14 cellular contexts compared by ENCODE assay signal in genomic region chr14:77882631-77883030, GRCh38.
A peak's percentile ranks its signal among the peaks of the same experiment; 100 is the strongest.
DNase-seq lines count a peak whose midpoint lies in the region; ATAC-seq and TF ChIP-seq lines count a peak whose summit lies in the region.
"Had no signal": no experiment of that assay in that cellular context is flagged by ENCODE, and none has a peak within 500 bp of the region (broad histone marks: within the 10 kb centered on the region; RNA-seq: fewer than 3 reads in every experiment).

No MANE protein-coding gene starts in this region.

- H3K27me3 ChIP-seq in stomach smooth muscle (ENCODE audit: control insufficient read depth in 1 of 2, insufficient read depth in 2 of 2, low read length in 2 of 2) (no peaks in the 10 kb centered on the region), WERI-Rb-1 (ENCODE audit: insufficient read depth, low read depth, severe bottlenecking) (no peaks in the 10 kb centered on the region)

- H3K4me3 Mint-ChIP-seq in brain: peak overlapping the region in 3 of 5 experiments; percentile 20 to 43 (median 34)
- H3K4me3 Mint-ChIP-seq: activated CD4-positive, alpha-beta memory T cell treated with anti-CD3 and anti-CD28 coated beads for 36 hours; activated naive CD4-positive, alpha-beta T cell treated with anti-CD3 and anti-CD28 coated beads, Interleukin-2, amount 50 U/mL, for 24 hours; stimulated activated naive CD8-positive, alpha-beta T cell treated with anti-CD3 and anti-CD28 coated beads, Interleukin-15, Interleukin-2, amounts not matched to agents 100 ng/mL and 50 ng/mL, for 24 hours; T-helper 17 cell had no signal

- peaks cover 0 to 4% (median under 1%) of the 10 kb centered on the region in 5 experiments for H3K9me3 Mint-ChIP-seq in brain
- H3K9me3 Mint-ChIP-seq: activated CD4-positive, alpha-beta memory T cell treated with anti-CD3 and anti-CD28 coated beads for 36 hours had no signal

- H3K27ac Mint-ChIP-seq in brain: peak overlapping the region; percentile 74 to 96 (median 84)
- H3K27ac Mint-ChIP-seq: activated CD4-positive, alpha-beta memory T cell treated with anti-CD3 and anti-CD28 coated beads for 36 hours; activated naive CD4-positive, alpha-beta T cell treated with anti-CD3 and anti-CD28 coated beads, Interleukin-2, amount 50 U/mL, for 24 hours; stimulated activated naive CD8-positive, alpha-beta T cell treated with anti-CD3 and anti-CD28 coated beads, Interleukin-15, Interleukin-2, amounts not matched to agents 100 ng/mL and 50 ng/mL, for 24 hours; T-helper 17 cell had no signal

- no peak for TF ChIP-seq CTCF in brain (conservative IDR thresholded peaks at IDR 0.05)
- TF ChIP-seq CTCF in WERI-Rb-1 (IDR thresholded peaks at IDR 0.05; ENCODE audit: low read depth, low read length): no peak

- H3K9ac ChIP-seq in stomach smooth muscle (ENCODE audit: low read length in 2 of 2): no peak overlapping the region
- H3K9ac ChIP-seq: parathyroid adenoma had no signal

- no peaks in the 10 kb centered on the region for H3K27me3 Mint-ChIP-seq in brain
- H3K27me3 Mint-ChIP-seq: activated CD4-positive, alpha-beta memory T cell treated with anti-CD3 and anti-CD28 coated beads for 36 hours; activated naive CD4-positive, alpha-beta T cell treated with anti-CD3 and anti-CD28 coated beads, Interleukin-2, amount 50 U/mL, for 24 hours; stimulated activated naive CD8-positive, alpha-beta T cell treated with anti-CD3 and anti-CD28 coated beads, Interleukin-15, Interleukin-2, amounts not matched to agents 100 ng/mL and 50 ng/mL, for 24 hours; T-helper 17 cell had no signal

- H3K27ac ChIP-seq in stomach smooth muscle (ENCODE audit: low read length): peak overlapping the region; percentile 46
- H3K27ac ChIP-seq in WERI-Rb-1: no peak overlapping the region
- H3K27ac ChIP-seq: parathyroid adenoma had no signal

- H3K4me1 ChIP-seq in stomach smooth muscle (ENCODE audit: control insufficient read depth, insufficient read depth, low read length): peaks cover 18% of the 10 kb centered on the region
- H3K4me1 ChIP-seq: Caco-2 had no signal

- H3K9me3 ChIP-seq in stomach smooth muscle (ENCODE audit: control insufficient read depth in 2 of 2, low read length in 2 of 2) (no peaks in the 10 kb centered on the region), WERI-Rb-1 (ENCODE audit: severe bottlenecking) (no peaks in the 10 kb centered on the region)
- H3K9me3 ChIP-seq: Caco-2 had no signal

- H3K4me3 ChIP-seq in stomach smooth muscle (ENCODE audit: low read length in 2 of 2): no peak overlapping the region
- no peak overlapping the region for H3K4me3 ChIP-seq in WERI-Rb-1 (ENCODE audit: low read depth, low read length)

- peaks cover 61% of the 10 kb centered on the region for H3K4me1 Mint-ChIP-seq in brain
- H3K4me1 Mint-ChIP-seq: activated naive CD4-positive, alpha-beta T cell treated with anti-CD3 and anti-CD28 coated beads, Interleukin-2, amount 50 U/mL, for 24 hours had no signal

- DNase-seq in LHCN-M2 (ENCODE audit: low read depth) (peak; percentile 52), left kidney (ENCODE audit: low read depth, low spot score) (peak; percentile 50), WERI-Rb-1 (no peak), amniotic stem cell (lab: John Stamatoyannopoulos, UW) (no peak)
- DNase-seq: activated CD4-positive, alpha-beta memory T cell treated with anti-CD3 and anti-CD28 coated beads for 36 hours; Caco-2; stimulated activated CD4-positive, alpha-beta T cell treated with anti-CD3 and anti-CD28 coated beads, Interleukin-4, amount 100 ng/mL, for 24 hours; T-helper 17 cell had no signal

- peaks cover 8% of the 10 kb centered on the region for H3K36me3 Mint-ChIP-seq in brain

- no peak for ATAC-seq in GM19452 (IDR thresholded peaks at IDR 0.05; ENCODE audit: unreplicated experiment)
- ATAC-seq: T-helper 17 cell had no signal

- H3K36me3 ChIP-seq in stomach smooth muscle (ENCODE audit: control insufficient read depth in 2 of 2, insufficient read depth in 2 of 2, low read length in 2 of 2): peaks cover 5 to 6% of the 10 kb centered on the region in 2 donors
- no peaks in the 10 kb centered on the region for H3K36me3 ChIP-seq in WERI-Rb-1

Comparison
In these comparisons a context has a peak if more than half of its experiments do, and no peak if none do; other contexts are left out.
1. DNase-seq: peak in LHCN-M2 (single experiment) and left kidney (single experiment); none in WERI-Rb-1 (single experiment) and amniotic stem cell (single experiment).